ENCODE assay signal across 18 cellular contexts in the genomic region with DNA sequence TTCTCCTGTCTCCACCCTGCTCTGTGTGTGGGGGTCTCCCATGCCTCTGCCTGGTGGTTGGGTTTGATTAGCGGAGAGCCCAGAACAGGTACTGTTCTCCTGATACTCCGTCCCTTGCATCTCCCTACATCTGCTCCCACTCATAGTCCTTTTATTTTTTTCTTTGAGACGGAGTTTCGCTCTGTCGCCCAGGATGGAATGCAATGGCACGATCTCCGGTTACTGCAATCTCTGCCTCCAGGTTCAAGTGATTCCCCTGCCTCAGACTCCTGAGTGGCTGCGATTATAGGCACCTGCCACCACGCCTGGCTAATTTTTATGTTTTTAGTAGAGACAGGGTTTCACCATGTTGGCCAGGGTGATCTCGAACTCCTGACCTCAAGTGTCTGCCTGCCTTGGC. TPM values are rescaled to one million over a fixed set of nuclear protein-coding genes. Genes with fewer than 3 reads are reported as not detected.
DNase-seq lines count a peak whose midpoint lies in the region; ATAC-seq and TF ChIP-seq lines count a peak whose summit lies in the region.
"Had no signal": no experiment of that assay in that cellular context is flagged by ENCODE, and none has a peak within 500 bp of the region (broad histone marks: within the 10 kb centered on the region; RNA-seq: fewer than 3 reads in every experiment).

No MANE protein-coding gene starts in this region.

- CTCF ChIA-PET in Caco-2 (lab: Charles Lee): no interaction called here
- CTCF ChIA-PET in activated CD4-positive, alpha-beta memory T cell treated with anti-CD3 and anti-CD28 coated beads, Interleukin-2, amount 10 ng/mL, durations not matched to agents 7 days and 5 days (lab: Charles Lee): interaction anchor here (0.7 kb wide), 1 partner anchor 21 kb away, joined by 4 read pairs; no protein-coding TSS in a partner anchor

- peaks cover 13% of the 10 kb centered on the region for H3K4me1 Mint-ChIP-seq in Caco-2 (ENCODE audit: low read depth, unreplicated experiment)
- H3K4me1 Mint-ChIP-seq in GM23338: peaks cover 3% of the 10 kb centered on the region
- H3K4me1 Mint-ChIP-seq in nephron progenitor cell: peaks cover 17% of the 10 kb centered on the region
- H3K4me1 Mint-ChIP-seq in activated CD4-positive, alpha-beta memory T cell treated with anti-CD3 and anti-CD28 coated beads, Interleukin-2, amount 10 ng/mL, durations not matched to agents 7 days and 5 days: peaks cover 14% of the 10 kb centered on the region

- H3K9me3 ChIP-seq in Caco-2 (no peaks in the 10 kb centered on the region), hepatocyte (ENCODE audit: low read depth) (no peaks in the 10 kb centered on the region)
- H3K9me3 ChIP-seq: A549, BE2C, HAP-1 had no signal

- H3K4me1 ChIP-seq in Caco-2: peaks cover 30% of the 10 kb centered on the region
- H3K4me1 ChIP-seq in GM23338 (ENCODE audit: insufficient read depth): no peaks in the 10 kb centered on the region
- H3K4me1 ChIP-seq in hepatocyte (ENCODE audit: insufficient read depth): peaks cover 12% of the 10 kb centered on the region
- H3K4me1 ChIP-seq: BE2C had no signal

- H3K27ac ChIP-seq in GM23338 (ENCODE audit: low read depth) (no peak overlapping the region), hepatocyte (peak overlapping the region; percentile 33)
- H3K27ac ChIP-seq: A549, C4-2B had no signal

- H3F3A ChIP-seq in GM23338 (replicated peaks; ENCODE audit: low read depth): 0 out of 2 replicates have a peak, but pooled peaks cover 2% of the 10 kb centered on the region

- H3K36me3 Mint-ChIP-seq in Caco-2 (ENCODE audit: insufficient read depth, unreplicated experiment): peaks cover 88% of the 10 kb centered on the region
- no peaks in the 10 kb centered on the region for H3K36me3 Mint-ChIP-seq in GM23338 (ENCODE audit: low read depth)
- H3K36me3 Mint-ChIP-seq in nephron progenitor cell (ENCODE audit: low read depth): no peaks in the 10 kb centered on the region
- H3K36me3 Mint-ChIP-seq in activated CD4-positive, alpha-beta memory T cell treated with anti-CD3 and anti-CD28 coated beads, Interleukin-2, amount 10 ng/mL, durations not matched to agents 7 days and 5 days (ENCODE audit: low read depth): no peaks in the 10 kb centered on the region
- H3K36me3 Mint-ChIP-seq: CD8-positive, alpha-beta T cell had no signal

- H2AFZ ChIP-seq in GM23338 (peak overlapping the region; percentile 59), hepatocyte (no peak overlapping the region)

- H3K27me3 ChIP-seq in Caco-2 (replicated peaks; ENCODE audit: control insufficient read depth, insufficient read depth, low read length) (no peaks in the 10 kb centered on the region), GM23338 (ENCODE audit: insufficient read depth) (no peaks in the 10 kb centered on the region), hepatocyte (no peaks in the 10 kb centered on the region)
- H3K27me3 ChIP-seq: BE2C had no signal

- no peaks in the 10 kb centered on the region for H3K9me3 Mint-ChIP-seq in Caco-2 (ENCODE audit: unreplicated experiment)
- H3K9me3 Mint-ChIP-seq in GM23338: no peaks in the 10 kb centered on the region
- H3K9me3 Mint-ChIP-seq in nephron progenitor cell: no peaks in the 10 kb centered on the region
- H3K9me3 Mint-ChIP-seq in activated CD4-positive, alpha-beta memory T cell treated with anti-CD3 and anti-CD28 coated beads, Interleukin-2, amount 10 ng/mL, durations not matched to agents 7 days and 5 days: no peaks in the 10 kb centered on the region
- H3K9me3 Mint-ChIP-seq: CD8-positive, alpha-beta T cell had no signal

- no peak for TF ChIP-seq CTCF in Caco-2 (IDR thresholded peaks at IDR 0.05; ENCODE audit: insufficient read depth in 1 of 2, low read depth in 1 of 2, low read length in 1 of 2, severe bottlenecking in 1 of 2, unreplicated experiment in 1 of 2)
- TF ChIP-seq CTCF in GM23338 (conservative IDR thresholded peaks at IDR 0.05; ENCODE audit: low read depth in 2 of 2): no peak
- no peak for TF ChIP-seq CTCF in hepatocyte (IDR thresholded peaks at IDR 0.05; ENCODE audit: poor library complexity)
- TF ChIP-seq CTCF in nephron progenitor cell (IDR thresholded peaks at IDR 0.05): no peak

- H3K9me2 ChIP-seq in GM23338 (ENCODE audit: insufficient read depth) (no peaks in the 10 kb centered on the region), hepatocyte (replicated peaks; ENCODE audit: insufficient read depth) (no peaks in the 10 kb centered on the region)

- peak overlapping the region; percentile 16 for H3K4me3 Mint-ChIP-seq in Caco-2 (ENCODE audit: unreplicated experiment)
- H3K4me3 Mint-ChIP-seq in GM23338: no peak overlapping the region
- H3K4me3 Mint-ChIP-seq in nephron progenitor cell: no peak overlapping the region
- H3K4me3 Mint-ChIP-seq in activated CD4-positive, alpha-beta memory T cell treated with anti-CD3 and anti-CD28 coated beads, Interleukin-2, amount 10 ng/mL, durations not matched to agents 7 days and 5 days: no peak overlapping the region
- H3K4me3 Mint-ChIP-seq: CD8-positive, alpha-beta T cell had no signal

- 93% methylated on average over 10 of the region's 10 CpGs for WGBS in hepatocyte (ENCODE audit: low lambda C conversion rate, missing lambda C conversion rate)

- H3K4me3 ChIP-seq in Caco-2 (ENCODE audit: low read depth, low read length): no peak overlapping the region
- no peak overlapping the region for H3K4me3 ChIP-seq in GM23338
- no peak overlapping the region for H3K4me3 ChIP-seq in hepatocyte
- H3K4me3 ChIP-seq: A549, GM12878, HAP-1 had no signal

- BruUV-seq in Caco-2 (replicated peaks; lab: Mats Ljungman, UMichigan): no TSS peak

- H3K36me3 ChIP-seq in Caco-2 (ENCODE audit: control insufficient read depth, insufficient read depth, low read length): peaks cover 3% of the 10 kb centered on the region
- no peaks in the 10 kb centered on the region for H3K36me3 ChIP-seq in GM23338 (ENCODE audit: insufficient read depth)
- H3K36me3 ChIP-seq in hepatocyte (replicated peaks; ENCODE audit: insufficient read depth, low read depth): no peaks in the 10 kb centered on the region
- H3K36me3 ChIP-seq: BE2C, HAP-1 had no signal

- H3K27ac Mint-ChIP-seq in Caco-2 (ENCODE audit: unreplicated experiment) (peak overlapping the region; percentile 23), GM23338 (no peak overlapping the region), nephron progenitor cell (peak overlapping the region; percentile 92)
- H3K27ac Mint-ChIP-seq in activated CD4-positive, alpha-beta memory T cell treated with anti-CD3 and anti-CD28 coated beads, Interleukin-2, amount 10 ng/mL, durations not matched to agents 7 days and 5 days: no peak overlapping the region
- H3K27ac Mint-ChIP-seq: CD8-positive, alpha-beta T cell had no signal

- ATAC-seq in GM23338 (no peak), HG03565 (IDR thresholded peaks at IDR 0.05; ENCODE audit: unreplicated experiment) (no peak)
- ATAC-seq: A549; CD8-positive, alpha-beta T cell; GM12878 had no signal

- no peaks in the 10 kb centered on the region for H4K20me1 ChIP-seq in GM23338 (replicated peaks; ENCODE audit: insufficient read depth)
- no peaks in the 10 kb centered on the region for H4K20me1 ChIP-seq in hepatocyte (ENCODE audit: insufficient read depth, poor library complexity, severe bottlenecking)

- intact Hi-C loops in Caco-2 (cut with micrococcal nuclease; ENCODE audit: unreplicated experiment): loop anchor here (10.0 kb wide), 1 partner anchor 110 kb away; no protein-coding TSS in a partner anchor

- POLR2A ChIA-PET in Caco-2 (lab: Charles Lee): interaction anchor here (0.7 kb wide), 1 partner anchor 15 kb away, joined by 3 read pairs; no protein-coding TSS in a partner anchor
- POLR2A ChIA-PET in activated CD4-positive, alpha-beta memory T cell treated with anti-CD3 and anti-CD28 coated beads, Interleukin-2, amount 10 ng/mL, durations not matched to agents 7 days and 5 days (lab: Charles Lee): no interaction called here

- H3K27me3 Mint-ChIP-seq in Caco-2 (ENCODE audit: insufficient read depth, unreplicated experiment) (no peaks in the 10 kb centered on the region), GM23338 (ENCODE audit: insufficient read depth, low read depth, poor library complexity) (no peaks in the 10 kb centered on the region), nephron progenitor cell (ENCODE audit: low read depth, poor library complexity) (peaks cover 20% of the 10 kb centered on the region)
- H3K27me3 Mint-ChIP-seq in activated CD4-positive, alpha-beta memory T cell treated with anti-CD3 and anti-CD28 coated beads, Interleukin-2, amount 10 ng/mL, durations not matched to agents 7 days and 5 days: peaks cover 1% of the 10 kb centered on the region

- H3K4me2 ChIP-seq in GM23338 (no peak overlapping the region), hepatocyte (no peak overlapping the region)
- H3K4me2 ChIP-seq: A549 had no signal

- H3K79me2 ChIP-seq in GM23338 (replicated peaks; ENCODE audit: insufficient read depth) (no peaks in the 10 kb centered on the region), hepatocyte (no peaks in the 10 kb centered on the region)

- DNase-seq in Caco-2 (no peak), GM23338 (ENCODE audit: low spot score) (no peak), hepatocyte (ENCODE audit: low spot score) (no peak), nephron progenitor cell (no peak), DMS 273 (lab: John Stamatoyannopoulos, UW; ENCODE audit: unreplicated experiment) (no peak)
- no peak for DNase-seq in activated CD4-positive, alpha-beta memory T cell treated with anti-CD3 and anti-CD28 coated beads, Interleukin-2, amount 10 ng/mL, durations not matched to agents 7 days and 5 days
- DNase-seq: BE2C; CD8-positive, alpha-beta T cell; DMS79; GOT3 had no signal

RNA-seq across cellular contexts. Expression of gene HNF1A, which starts 13.2 kb away (rescaled TPM):
- 37.1 and 41.2 TPM in 2 replicates for total RNA-seq in Caco-2 (2022)
- total RNA-seq in GM23338 (2014; rRNA removed; shearing (Covaris generic)): not detected in 2 replicates
- polyA plus RNA-seq in GM23338 (2016; fragmentation: Nextera tagmentation; extraction: Ambion mirVana): 0.10 and 0.11 TPM in 2 replicates
- total RNA-seq in hepatocyte: 13.2 and 16.7 TPM in 2 replicates
- 17.0 and 23.9 TPM in 2 replicates for polyA plus RNA-seq in hepatocyte
- not detected for total RNA-seq in activated CD4-positive, alpha-beta memory T cell treated with anti-CD3 and anti-CD28 coated beads, Interleukin-2, amount 10 ng/mL, durations not matched to agents 7 days and 5 days
- total RNA-seq: CD8-positive, alpha-beta T cell; G401; HT1080 had no signal
- polyA plus RNA-seq: AG04450, GM12878 had no signal

RNA-seq across cellular contexts. Expression of gene C12orf43, which starts 51.2 kb away (rescaled TPM):
- total RNA-seq in Caco-2 (2022) (19.3 and 22.1 TPM in 2 replicates), hepatocyte (11.8 and 17.8 TPM in 2 replicates)
- total RNA-seq in GM23338 (2014; rRNA removed; shearing (Covaris generic)): 9.8 and 15.2 TPM in 2 replicates
- polyA plus RNA-seq in GM23338 (2016; fragmentation: Nextera tagmentation; extraction: Ambion mirVana) (19.6 and 20.7 TPM in 2 replicates), hepatocyte (9.2 and 11.3 TPM in 2 replicates)
- 10 to 100 TPM; 11.5 to 12.3 TPM for total RNA-seq in activated CD4-positive, alpha-beta memory T cell treated with anti-CD3 and anti-CD28 coated beads, Interleukin-2, amount 10 ng/mL, durations not matched to agents 7 days and 5 days

Comparison
In these comparisons a context has a peak if more than half of its experiments do, and no peak if none do; other contexts are left out.
1. H3K27ac Mint-ChIP-seq: peak in Caco-2 (single experiment) and nephron progenitor cell (single experiment); none in GM23338 (single experiment) and activated CD4-positive, alpha-beta memory T cell treated with anti-CD3 and anti-CD28 coated beads, Interleukin-2, amount 10 ng/mL, durations not matched to agents 7 days and 5 days (single experiment).
2. RNA of gene HNF1A, which starts 13.2 kb away (total RNA-seq): 37.1 to 41.2 TPM in Caco-2 and 13.2 to 16.7 TPM in hepatocyte; not detected in GM23338 and not detected in activated CD4-positive, alpha-beta memory T cell treated with anti-CD3 and anti-CD28 coated beads, Interleukin-2, amount 10 ng/mL, durations not matched to agents 7 days and 5 days; every median in the first group is over 10 times any median in the second.